11 cellular contexts compared by ENCODE assay signal in the genomic region with DNA sequence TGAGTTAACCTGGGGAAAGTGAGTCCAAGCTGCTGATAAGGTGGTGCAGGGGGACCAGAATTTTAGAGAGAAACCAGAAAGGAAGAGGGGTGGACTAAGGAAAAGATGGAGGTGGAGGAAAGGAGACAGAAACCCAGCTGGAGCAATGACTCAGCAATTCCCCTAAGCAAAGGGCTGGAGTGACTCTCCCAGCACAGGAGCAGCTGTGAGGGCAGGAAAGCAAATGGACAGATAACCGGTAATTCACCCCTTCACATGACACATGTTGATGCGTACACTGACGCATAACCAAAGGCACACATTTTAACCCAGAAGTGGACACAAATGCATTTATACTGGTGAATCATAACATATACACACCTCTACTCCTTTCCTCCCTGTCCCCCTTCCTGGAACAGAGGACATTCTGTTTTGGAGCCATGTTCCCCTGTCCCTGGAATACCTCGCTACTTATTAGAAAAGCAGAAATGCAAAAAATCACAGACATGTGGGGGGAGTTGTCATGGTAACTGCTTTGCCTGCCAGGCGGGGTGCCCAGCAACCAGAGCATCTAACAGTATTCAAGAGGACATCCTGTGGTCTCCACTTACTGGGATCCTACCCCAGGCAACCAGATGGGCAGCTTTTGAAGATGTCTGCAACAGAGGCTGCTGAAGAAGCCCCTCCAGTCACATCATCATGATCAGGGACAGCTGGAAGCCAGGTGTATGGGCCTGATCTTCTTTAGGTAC. TPM values are rescaled to one million over a fixed set of nuclear protein-coding genes. Genes with fewer than 3 reads are reported as not detected.
DNase-seq lines count a peak whose midpoint lies in the region; ATAC-seq and TF ChIP-seq lines count a peak whose summit lies in the region.
"Had no signal": no experiment of that assay in that cellular context is flagged by ENCODE, and none has a peak within 500 bp of the region (broad histone marks: within the 10 kb centered on the region; RNA-seq: fewer than 3 reads in every experiment).

No MANE protein-coding gene starts in this region.

- H3K36me3 ChIP-seq in HUES48 (ENCODE audit: control insufficient read depth, insufficient read depth, low read length) (no peaks in the 10 kb centered on the region), kidney epithelial cell (ENCODE audit: control insufficient read depth, insufficient read depth, low read length) (no peaks in the 10 kb centered on the region)
- H3K36me3 ChIP-seq: lower lobe of right lung had no signal

- ATAC-seq in SK-N-SH treated with all-trans-retinoic acid at 6 μM for 48 hours, result peak; percentile 19; the same call in 2 of the 3 replicates
- ATAC-seq in GM19467 (IDR thresholded peaks at IDR 0.05; ENCODE audit: unreplicated experiment), result no peak
- ATAC-seq: lower lobe of right lung had no signal

- H3K27me3 ChIP-seq in HUES48 (ENCODE audit: control insufficient read depth, insufficient read depth, low read length) (peaks cover 51% of the 10 kb centered on the region), kidney epithelial cell (ENCODE audit: control insufficient read depth, insufficient read depth, low read length) (peaks cover 44% of the 10 kb centered on the region)

- TF ChIP-seq CTCF in kidney epithelial cell (IDR thresholded peaks at IDR 0.05; ENCODE audit: insufficient read depth, low read length, poor library complexity, severe bottlenecking), result no peak

- H3K9me3 ChIP-seq in HUES48 (ENCODE audit: control insufficient read depth, insufficient read depth, low read length), result no peaks in the 10 kb centered on the region
- H3K9me3 ChIP-seq: lower lobe of right lung had no signal

- H3K27ac ChIP-seq in HUES48 (ENCODE audit: low read depth, low read length), result peak overlapping the region; percentile 62
- H3K27ac ChIP-seq: lower lobe of right lung had no signal

- DNase-seq in COLO829 (ENCODE audit: low spot score), result peak; percentile 61
- DNase-seq in kidney epithelial cell (ENCODE audit: low read depth), result peak; percentile 54
- no peak for DNase-seq in GM03348 (ENCODE audit: low spot score)
- DNase-seq in SIG-M5 treated with dmso at 0.1 percent for 504 hours (lab: John Stamatoyannopoulos, UW; ENCODE audit: unreplicated experiment), result no peak
- no peak for DNase-seq in HuH-7 (ENCODE audit: low spot score)
- DNase-seq: amniotic stem cell, lower lobe of right lung had no signal

- H3K4me3 ChIP-seq in HUES48 (ENCODE audit: low read depth, low read length) (no peak overlapping the region), kidney epithelial cell (ENCODE audit: low read depth, low read length) (no peak overlapping the region)
- H3K4me3 ChIP-seq: lower lobe of right lung had no signal

- H3K9ac ChIP-seq in HUES48 (ENCODE audit: low read depth, low read length), result no peak overlapping the region

- H3K4me1 ChIP-seq in HUES48 (ENCODE audit: control insufficient read depth, insufficient read depth, low read length), result peaks cover 21% of the 10 kb centered on the region

TF ChIP-seq in SK-N-SH treated with all-trans-retinoic acid at 6 μM for 48 hours, 23 proteins besides CTCF, POLR2A, EP300 and RAD21 (continues in another document):
- TF ChIP-seq ESRRG (CRISPR knock-in tag; IDR thresholded peaks at IDR 0.05) (peak; percentile 47; the same call in 1 of the 2 replicates), SNAI2 (CRISPR knock-in tag; IDR thresholded peaks at IDR 0.05) (no peak), ZC3H10 (CRISPR knock-in tag; IDR thresholded peaks at IDR 0.05) (no peak), ARNTL (CRISPR knock-in tag; IDR thresholded peaks at IDR 0.05; ENCODE audit: borderline replicate concordance, low read depth) (no peak), CSDC2 (CRISPR knock-in tag; IDR thresholded peaks at IDR 0.05) (no peak), ZFP3 (CRISPR knock-in tag; IDR thresholded peaks at IDR 0.05) (no peak; the same call in 1 of the 2 replicates), ZFP30 (CRISPR knock-in tag; IDR thresholded peaks at IDR 0.05) (no peak), PPARA (CRISPR knock-in tag; IDR thresholded peaks at IDR 0.05; ENCODE audit: borderline replicate concordance) (no peak), OSR1 (CRISPR knock-in tag; IDR thresholded peaks at IDR 0.05) (no peak), TCF4 (CRISPR knock-in tag; IDR thresholded peaks at IDR 0.05; ENCODE audit: borderline replicate concordance) (peak; percentile 51), BACH2 (CRISPR knock-in tag; IDR thresholded peaks at IDR 0.05; ENCODE audit: borderline replicate concordance) (peak; percentile 97; the same call in 1 of the 2 replicates), RARB (CRISPR knock-in tag; IDR thresholded peaks at IDR 0.05) (no peak)
- TF ChIP-seq, protein P1, sequence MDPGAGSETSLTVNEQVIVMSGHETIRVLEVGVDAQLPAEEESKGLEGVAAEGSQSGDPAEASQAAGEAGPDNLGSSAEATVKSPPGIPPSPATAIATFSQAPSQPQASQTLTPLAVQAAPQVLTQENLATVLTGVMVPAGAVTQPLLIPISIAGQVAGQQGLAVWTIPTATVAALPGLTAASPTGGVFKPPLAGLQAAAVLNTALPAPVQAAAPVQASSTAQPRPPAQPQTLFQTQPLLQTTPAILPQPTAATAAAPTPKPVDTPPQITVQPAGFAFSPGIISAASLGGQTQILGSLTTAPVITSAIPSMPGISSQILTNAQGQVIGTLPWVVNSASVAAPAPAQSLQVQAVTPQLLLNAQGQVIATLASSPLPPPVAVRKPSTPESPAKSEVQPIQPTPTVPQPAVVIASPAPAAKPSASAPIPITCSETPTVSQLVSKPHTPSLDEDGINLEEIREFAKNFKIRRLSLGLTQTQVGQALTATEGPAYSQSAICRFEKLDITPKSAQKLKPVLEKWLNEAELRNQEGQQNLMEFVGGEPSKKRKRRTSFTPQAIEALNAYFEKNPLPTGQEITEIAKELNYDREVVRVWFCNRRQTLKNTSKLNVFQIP (CRISPR knock-in tag; IDR thresholded peaks at IDR 0.05; ENCODE audit: borderline replicate concordance, low read depth), result no peak
- TF ChIP-seq, protein P2, sequence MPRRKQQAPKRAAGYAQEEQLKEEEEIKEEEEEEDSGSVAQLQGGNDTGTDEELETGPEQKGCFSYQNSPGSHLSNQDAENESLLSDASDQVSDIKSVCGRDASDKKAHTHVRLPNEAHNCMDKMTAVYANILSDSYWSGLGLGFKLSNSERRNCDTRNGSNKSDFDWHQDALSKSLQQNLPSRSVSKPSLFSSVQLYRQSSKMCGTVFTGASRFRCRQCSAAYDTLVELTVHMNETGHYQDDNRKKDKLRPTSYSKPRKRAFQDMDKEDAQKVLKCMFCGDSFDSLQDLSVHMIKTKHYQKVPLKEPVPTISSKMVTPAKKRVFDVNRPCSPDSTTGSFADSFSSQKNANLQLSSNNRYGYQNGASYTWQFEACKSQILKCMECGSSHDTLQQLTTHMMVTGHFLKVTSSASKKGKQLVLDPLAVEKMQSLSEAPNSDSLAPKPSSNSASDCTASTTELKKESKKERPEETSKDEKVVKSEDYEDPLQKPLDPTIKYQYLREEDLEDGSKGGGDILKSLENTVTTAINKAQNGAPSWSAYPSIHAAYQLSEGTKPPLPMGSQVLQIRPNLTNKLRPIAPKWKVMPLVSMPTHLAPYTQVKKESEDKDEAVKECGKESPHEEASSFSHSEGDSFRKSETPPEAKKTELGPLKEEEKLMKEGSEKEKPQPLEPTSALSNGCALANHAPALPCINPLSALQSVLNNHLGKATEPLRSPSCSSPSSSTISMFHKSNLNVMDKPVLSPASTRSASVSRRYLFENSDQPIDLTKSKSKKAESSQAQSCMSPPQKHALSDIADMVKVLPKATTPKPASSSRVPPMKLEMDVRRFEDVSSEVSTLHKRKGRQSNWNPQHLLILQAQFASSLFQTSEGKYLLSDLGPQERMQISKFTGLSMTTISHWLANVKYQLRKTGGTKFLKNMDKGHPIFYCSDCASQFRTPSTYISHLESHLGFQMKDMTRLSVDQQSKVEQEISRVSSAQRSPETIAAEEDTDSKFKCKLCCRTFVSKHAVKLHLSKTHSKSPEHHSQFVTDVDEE (CRISPR knock-in tag; IDR thresholded peaks at IDR 0.05), result no peak
- TF ChIP-seq, protein P3, sequence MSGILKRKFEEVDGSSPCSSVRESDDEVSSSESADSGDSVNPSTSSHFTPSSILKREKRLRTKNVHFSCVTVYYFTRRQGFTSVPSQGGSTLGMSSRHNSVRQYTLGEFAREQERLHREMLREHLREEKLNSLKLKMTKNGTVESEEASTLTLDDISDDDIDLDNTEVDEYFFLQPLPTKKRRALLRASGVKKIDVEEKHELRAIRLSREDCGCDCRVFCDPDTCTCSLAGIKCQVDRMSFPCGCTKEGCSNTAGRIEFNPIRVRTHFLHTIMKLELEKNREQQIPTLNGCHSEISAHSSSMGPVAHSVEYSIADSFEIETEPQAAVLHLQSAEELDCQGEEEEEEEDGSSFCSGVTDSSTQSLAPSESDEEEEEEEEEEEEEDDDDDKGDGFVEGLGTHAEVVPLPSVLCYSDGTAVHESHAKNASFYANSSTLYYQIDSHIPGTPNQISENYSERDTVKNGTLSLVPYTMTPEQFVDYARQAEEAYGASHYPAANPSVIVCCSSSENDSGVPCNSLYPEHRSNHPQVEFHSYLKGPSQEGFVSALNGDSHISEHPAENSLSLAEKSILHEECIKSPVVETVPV (CRISPR knock-in tag; IDR thresholded peaks at IDR 0.05), result no peak; the same call in 1 of the 2 replicates
- TF ChIP-seq, protein P4, sequence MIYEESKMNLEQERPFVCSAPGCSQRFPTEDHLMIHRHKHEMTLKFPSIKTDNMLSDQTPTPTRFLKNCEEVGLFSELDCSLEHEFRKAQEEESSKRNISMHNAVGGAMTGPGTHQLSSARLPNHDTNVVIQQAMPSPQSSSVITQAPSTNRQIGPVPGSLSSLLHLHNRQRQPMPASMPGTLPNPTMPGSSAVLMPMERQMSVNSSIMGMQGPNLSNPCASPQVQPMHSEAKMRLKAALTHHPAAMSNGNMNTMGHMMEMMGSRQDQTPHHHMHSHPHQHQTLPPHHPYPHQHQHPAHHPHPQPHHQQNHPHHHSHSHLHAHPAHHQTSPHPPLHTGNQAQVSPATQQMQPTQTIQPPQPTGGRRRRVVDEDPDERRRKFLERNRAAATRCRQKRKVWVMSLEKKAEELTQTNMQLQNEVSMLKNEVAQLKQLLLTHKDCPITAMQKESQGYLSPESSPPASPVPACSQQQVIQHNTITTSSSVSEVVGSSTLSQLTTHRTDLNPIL (CRISPR knock-in tag; IDR thresholded peaks at IDR 0.05; ENCODE audit: low read depth), result no peak

RNA-seq across cellular contexts. Expression of a gene that starts 4.7 kb away (rescaled TPM):
- 0.14 and 0.21 TPM in 2 replicates for total RNA-seq in kidney epithelial cell
- total RNA-seq: lower lobe of right lung had no signal

RNA-seq across cellular contexts. Expression of a gene that starts 20.8 kb away (rescaled TPM):
- not detected in 2 replicates for total RNA-seq in kidney epithelial cell
- total RNA-seq: lower lobe of right lung, SK-MEL-5 had no signal

RNA-seq across cellular contexts. Expression of a gene that starts 29.0 kb away (rescaled TPM):
- total RNA-seq in kidney epithelial cell, result not detected in 2 replicates
- total RNA-seq: lower lobe of right lung, SK-MEL-5 had no signal

Comparison
In these comparisons a context has a peak if more than half of its experiments do, and no peak if none do; other contexts are left out.
1. DNase-seq: peak in COLO829 (single experiment) and kidney epithelial cell (single experiment); none in GM03348 (single experiment), SIG-M5 treated with dmso at 0.1 percent for 504 hours (single experiment) and HuH-7 (single experiment).